8 cellular contexts compared by ENCODE assay signal in genomic region chr11:4393209-4394196, GRCh38. TPM values are rescaled to one million over a fixed set of nuclear protein-coding genes. Genes with fewer than 3 reads are reported as not detected.
DNase-seq lines count a peak whose midpoint lies in the region; ATAC-seq and TF ChIP-seq lines count a peak whose summit lies in the region.

TSS of gene TRIM21 (minus strand) at chr11:4393702. CDS start at chr11:4390409, 3,293 bp downstream.

- H4K20me1 ChIP-seq in H9 (ENCODE audit: control insufficient read depth, insufficient read depth, insufficient read length): no peaks in the 10 kb centered on the region

- intact Hi-C loops in right cardiac atrium (cut with DNase I): no loop called here
- intact Hi-C loops in vagina (cut with DNase I): no loop called here

- no peak within 1 kb of the TSS for H2AK5ac ChIP-seq in H9 (ENCODE audit: insufficient read length, low read length)

- no peak within 1 kb of the TSS for H3T11ph ChIP-seq in H9 (ENCODE audit: low read length)

- H3K4ac ChIP-seq in H9 (ENCODE audit: low read depth, low read length): no peak within 1 kb of the TSS

- no CpG with 5 or more reads among the region's 24 CpGs for WGBS in H9 (ENCODE audit: extremely low coverage, insufficient read length, low lambda C conversion rate)
- 14% methylated on average over 24 of the region's 24 CpGs for WGBS in right cardiac atrium

- H3K9me3 Mint-ChIP-seq in H9: peaks cover 5 to 10% of the 10 kb centered on the region in 2 experiments; a peak in 4 of 5 replicates
- H3K9me3 Mint-ChIP-seq in T-helper 1 cell treated with Interleukin-12 subunit alpha and Interleukin-12 subunit beta and Interleukin-4 antibody, amounts not matched to agents 30 μg/mL and 1 μg/mL, for 36 hours: peaks cover 11% of the 10 kb centered on the region

- H3K9ac ChIP-seq in H9 (ENCODE audit: extremely low read depth, insufficient read length, low read length): peak within 1 kb of the TSS; percentile 34

- TF ChIP-seq CTCF in H9 (conservative IDR thresholded peaks at IDR 0.05): no peak
- no peak for TF ChIP-seq CTCF in vagina (IDR thresholded peaks at IDR 0.05)

- peaks cover 10 to 11% of the 10 kb centered on the region in 2 experiments for H3K4me1 Mint-ChIP-seq in H9
- H3K4me1 Mint-ChIP-seq in T-helper 1 cell treated with Interleukin-12 subunit alpha and Interleukin-12 subunit beta and Interleukin-4 antibody, amounts not matched to agents 30 μg/mL and 1 μg/mL, for 36 hours (ENCODE audit: low read depth): peaks cover 39% of the 10 kb centered on the region

- no peak within 1 kb of the TSS for H4K5ac ChIP-seq in H9 (ENCODE audit: insufficient read length, low read depth, low read length)

- H3K27ac ChIP-seq in H9 (ENCODE audit: insufficient read length, low read depth, low read length) (no peak within 1 kb of the TSS), angular gyrus (ENCODE audit: low read depth, low read length) (peak within 1 kb of the TSS; percentile 31), right cardiac atrium (ENCODE audit: low read length) (peak within 1 kb of the TSS; percentile 49), vagina (peak within 1 kb of the TSS; percentile 78)

- peak within 1 kb of the TSS; percentile 81 for H3K18ac ChIP-seq in H9 (ENCODE audit: insufficient read length, low read depth, low read length)

- no peak within 1 kb of the TSS for H2BK120ac ChIP-seq in H9 (ENCODE audit: low read depth, low read length, poor library complexity, severe bottlenecking)

- H3K27me3 ChIP-seq in H9 (ENCODE audit: insufficient read depth, low read length) (no peaks in the 10 kb centered on the region), right cardiac atrium (ENCODE audit: control insufficient read depth, insufficient read depth) (no peaks in the 10 kb centered on the region), vagina (no peaks in the 10 kb centered on the region)

- H3K79me2 ChIP-seq in H9 (ENCODE audit: insufficient read depth, low read length): peaks cover 2% of the 10 kb centered on the region; the same call in 1 of the 2 replicates

- H3K79me1 ChIP-seq in H9 (ENCODE audit: insufficient read depth, low read depth, low read length, poor library complexity, severe bottlenecking): no peaks in the 10 kb centered on the region

- H2BK12ac ChIP-seq in H9 (ENCODE audit: insufficient read length, low read depth, low read length): no peak within 1 kb of the TSS

- H3K56ac ChIP-seq in H9 (ENCODE audit: insufficient read length, low read depth, low read length): no peak within 1 kb of the TSS

- H3K27me3 Mint-ChIP-seq in H9 (ENCODE audit: low read depth): peaks cover 2% of the 10 kb centered on the region
- H3K27me3 Mint-ChIP-seq in T-helper 1 cell treated with Interleukin-12 subunit alpha and Interleukin-12 subunit beta and Interleukin-4 antibody, amounts not matched to agents 30 μg/mL and 1 μg/mL, for 36 hours (ENCODE audit: low read depth): peaks cover 6% of the 10 kb centered on the region

- peak within 1 kb of the TSS; percentile 88 for H3K4me3 ChIP-seq in right cardiac atrium (ENCODE audit: low read length)
- H3K4me3 ChIP-seq in vagina: peak within 1 kb of the TSS; percentile 81 to 83

- H3K14ac ChIP-seq in H9 (ENCODE audit: insufficient read depth, low read length): 0 out of 2 replicates have a peak within 1 kb of the TSS, but pooled peaks have one; percentile 33

- no peak within 1 kb of the TSS for H2BK5ac ChIP-seq in H9 (ENCODE audit: insufficient read length, low read length)

- DNase-seq in GM04504 (ENCODE audit: low read depth): peak; percentile 69
- peak; percentile 87 for DNase-seq in H9
- peak; percentile 90 for DNase-seq in M059J (ENCODE audit: low read depth)
- DNase-seq in right cardiac atrium: peak; percentile 82 to 91 (median 88)
- DNase-seq in putamen (ENCODE audit: low spot score): peak; percentile 61
- DNase-seq in vagina (ENCODE audit: extremely low spot score in 2 of 2): no peak

- TF ChIP-seq POLR2A in vagina (IDR thresholded peaks at IDR 0.05): peak in 1 of 2 donors; percentile 31

- H3K4me2 ChIP-seq in H9 (ENCODE audit: insufficient read depth, insufficient read length, low read length): peak within 1 kb of the TSS; percentile 54

- H2BK20ac ChIP-seq in H9 (ENCODE audit: low read depth, low read length, poor library complexity, severe bottlenecking): no peak within 1 kb of the TSS

- H3K4me3 Mint-ChIP-seq in H9: peak within 1 kb of the TSS; percentile 87
- H3K4me3 Mint-ChIP-seq in T-helper 1 cell treated with Interleukin-12 subunit alpha and Interleukin-12 subunit beta and Interleukin-4 antibody, amounts not matched to agents 30 μg/mL and 1 μg/mL, for 36 hours: peak within 1 kb of the TSS; percentile 92

- H3K9me3 ChIP-seq in H9 (ENCODE audit: control insufficient read depth, low read depth, low read length) (no peaks in the 10 kb centered on the region), right cardiac atrium (ENCODE audit: control insufficient read depth, low read length) (no peaks in the 10 kb centered on the region), vagina (no peaks in the 10 kb centered on the region)

- no peak within 1 kb of the TSS for H4K8ac ChIP-seq in H9 (replicated peaks; ENCODE audit: insufficient read length, low read depth, low read length)

- peaks cover 3% of the 10 kb centered on the region for H3K23me2 ChIP-seq in H9 (ENCODE audit: insufficient read length, low read depth, low read length, poor library complexity, severe bottlenecking)

- H2AFZ ChIP-seq in H9 (ENCODE audit: low read length): peak within 1 kb of the TSS; percentile 40

- peaks cover 0 to 16% of the 10 kb centered on the region in 2 donors for H3K36me3 ChIP-seq in vagina

- H3K27ac Mint-ChIP-seq in H9: peak within 1 kb of the TSS in 1 of 3 experiments; percentile 76; a peak in 1 of 7 replicates
- peak within 1 kb of the TSS; percentile 91 for H3K27ac Mint-ChIP-seq in T-helper 1 cell treated with Interleukin-12 subunit alpha and Interleukin-12 subunit beta and Interleukin-4 antibody, amounts not matched to agents 30 μg/mL and 1 μg/mL, for 36 hours

- peak; percentile 100 for ATAC-seq in right cardiac atrium

- H2BK15ac ChIP-seq in H9 (ENCODE audit: low read depth, low read length): no peak within 1 kb of the TSS

- H3K36me3 Mint-ChIP-seq in H9 (ENCODE audit: insufficient read depth in 1 of 3, low read depth in 3 of 3): peaks cover 8 to 27% (median 22%) of the 10 kb centered on the region in 3 experiments
- peaks cover 41% of the 10 kb centered on the region for H3K36me3 Mint-ChIP-seq in T-helper 1 cell treated with Interleukin-12 subunit alpha and Interleukin-12 subunit beta and Interleukin-4 antibody, amounts not matched to agents 30 μg/mL and 1 μg/mL, for 36 hours (ENCODE audit: low read depth)

- no peak within 1 kb of the TSS for H3K23ac ChIP-seq in H9 (ENCODE audit: insufficient read length, low read depth, low read length)

- H3K4me1 ChIP-seq in H9 (ENCODE audit: insufficient read depth, low read length) (peaks cover 3% of the 10 kb centered on the region; the same call in 1 of the 2 replicates), right cardiac atrium (ENCODE audit: control insufficient read depth, insufficient read depth, low read length) (no peaks in the 10 kb centered on the region), vagina (peaks cover 8% of the 10 kb centered on the region)

- no peak within 1 kb of the TSS for H4K91ac ChIP-seq in H9 (ENCODE audit: insufficient read length, low read depth, low read length)

RNA-seq across cellular contexts. Expression of gene TRIM21, which starts in this region (rescaled TPM):
- 15.1 and 15.6 TPM in 2 replicates for total RNA-seq in H9 (2021)
- 38.4 and 52.9 TPM in 2 replicates for total RNA-seq in M059J (2014; rRNA removed; shearing (Covaris generic))
- total RNA-seq in right cardiac atrium: 10 to 100 TPM in 1 of 4 donors, 1 to 10 TPM in 3; 9.1 to 10.3 (median 9.3) TPM
- polyA plus RNA-seq in right cardiac atrium: 8.3 TPM
- 12.8 TPM for total RNA-seq in vagina

Comparison
In these comparisons a context has a peak if more than half of its experiments do, and no peak if none do; other contexts are left out.
1. DNase-seq: peak in GM04504 (single experiment), H9 (single experiment), M059J (single experiment), right cardiac atrium (3 of 3) and putamen (single experiment); none in vagina (0 of 2).